Comparison of ENCODE assay signal across 8 cellular contexts in the genomic region with DNA sequence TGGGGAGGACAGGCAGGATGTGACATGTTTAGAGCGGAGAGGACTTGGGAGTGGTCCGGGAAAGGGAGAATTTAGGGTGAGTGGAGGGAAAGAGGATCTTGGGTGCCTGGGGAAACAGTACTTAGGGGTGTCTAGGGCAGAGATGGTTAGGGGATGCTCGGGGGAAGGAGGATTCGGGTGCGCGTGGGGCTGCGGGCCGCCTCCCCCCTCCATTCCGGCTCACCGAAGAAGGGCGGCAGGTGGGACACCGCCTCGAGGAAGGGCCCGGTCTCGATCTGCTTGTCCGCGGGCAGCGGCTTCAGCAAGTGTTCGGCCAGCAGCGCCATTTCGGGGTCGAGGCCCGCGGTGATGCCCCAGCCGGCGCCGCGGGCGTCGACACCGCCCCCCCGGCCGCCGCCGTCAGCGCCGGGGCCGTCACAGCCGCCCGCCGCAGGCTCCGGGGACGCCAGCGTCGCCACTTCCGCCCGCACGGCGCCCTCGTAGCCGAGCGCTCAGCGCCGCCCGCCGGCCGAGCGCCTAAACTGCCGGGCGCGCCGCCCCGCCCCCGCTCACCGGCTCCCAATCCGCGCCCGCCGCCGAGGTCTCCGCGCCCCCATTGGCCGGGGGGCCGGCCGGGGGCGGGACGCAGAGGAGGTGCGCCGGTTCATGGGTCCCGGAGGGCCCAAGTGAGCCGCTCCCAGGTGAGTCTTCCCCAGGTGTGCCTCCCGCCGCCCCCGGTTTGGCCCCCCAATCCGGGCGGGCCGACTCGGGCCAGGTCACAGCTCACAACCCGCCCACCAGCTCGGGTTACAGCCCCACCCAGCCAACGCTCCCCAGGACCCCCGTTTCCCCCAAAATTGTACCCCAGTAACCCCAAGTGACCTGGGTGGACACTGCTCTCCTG. TPM values are rescaled to one million over a fixed set of nuclear protein-coding genes. Genes with fewer than 3 reads are reported as not detected.
A peak's percentile ranks its signal among the peaks of the same experiment; 100 is the strongest.
DNase-seq lines count a peak whose midpoint lies in the region; ATAC-seq and TF ChIP-seq lines count a peak whose summit lies in the region.

A gene with protein sequence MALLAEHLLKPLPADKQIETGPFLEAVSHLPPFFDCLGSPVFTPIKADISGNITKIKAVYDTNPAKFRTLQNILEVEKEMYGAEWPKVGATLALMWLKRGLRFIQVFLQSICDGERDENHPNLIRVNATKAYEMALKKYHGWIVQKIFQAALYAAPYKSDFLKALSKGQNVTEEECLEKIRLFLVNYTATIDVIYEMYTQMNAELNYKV (minus strand): TSS at position 493 of the 883 bp plus-strand sequence. CDS start 167 bp downstream, at position 326.

- H3K4me1 ChIP-seq in left ventricle myocardium inferior, result peaks cover 38% of the 10 kb centered on the region
- H3K4me1 ChIP-seq in psoas muscle, result peaks cover 19% of the 10 kb centered on the region
- no peaks in the 10 kb centered on the region for H3K4me1 ChIP-seq in urinary bladder (ENCODE audit: insufficient read depth)

- TF ChIP-seq CTCF in GM12873 (IDR thresholded peaks at IDR 0.05; ENCODE audit: insufficient read depth, low read depth, low read length, missing control alignments) (peak; percentile 64), left ventricle myocardium inferior (IDR thresholded peaks at IDR 0.05; ENCODE audit: borderline replicate concordance) (peak; percentile 75), psoas muscle (IDR thresholded peaks at IDR 0.05) (peak; percentile 75)

- WGBS in psoas muscle, 3 donors, result 0 to 1% (median 0%) methylated on average over 38 to 91 of the region's 92 CpGs
- under 1% methylated on average over 92 of the region's 92 CpGs for WGBS in urinary bladder

- ATAC-seq in HG02623 (IDR thresholded peaks at IDR 0.05; ENCODE audit: unreplicated experiment) (peak; percentile 85), psoas muscle (peak; percentile 98 to 99 (median 98))

- H3K27ac ChIP-seq in left ventricle myocardium inferior (replicated peaks) (peak within 1 kb of the TSS; percentile 83), psoas muscle (peak within 1 kb of the TSS; percentile 78), urinary bladder (ENCODE audit: low read depth) (peak within 1 kb of the TSS; percentile 49)

- DNase-seq in NCI-H1105 treated with DMSO at 0.1 percent for 48 hours (lab: John Stamatoyannopoulos, UW), result peak; percentile 84
- peak; percentile 47 for DNase-seq in amniotic epithelial cell (ENCODE audit: low read depth)
- peak; percentile 87 for DNase-seq in left ventricle myocardium inferior
- DNase-seq in psoas muscle, result peak; percentile 88 to 93

- H3K36me3 ChIP-seq in left ventricle myocardium inferior, result no peaks in the 10 kb centered on the region
- H3K36me3 ChIP-seq in psoas muscle (ENCODE audit: insufficient read depth in 1 of 2, low read depth in 1 of 2), result no peaks in the 10 kb centered on the region
- H3K36me3 ChIP-seq in urinary bladder (ENCODE audit: insufficient read depth), result no peaks in the 10 kb centered on the region

- intact Hi-C loops in T-helper 1 cell treated with Interleukin-12 subunit alpha and Interleukin-12 subunit beta and Interleukin-4 antibody, amounts not matched to agents 30 ng/mL and 1 ng/mL, for 36 hours (cut with micrococcal nuclease), result loop anchor here (1.0 to 10.0 kb wide), 13 partner anchors 8 to 622 kb away; a partner anchor contains a TSS
- intact Hi-C loops in left ventricle myocardium inferior (cut with micrococcal nuclease), result no loop called here
- intact Hi-C loops in psoas muscle (cut with DNase I), result loop anchor here (1.0 kb wide), 2 partner anchors 75 to 76 kb away; no protein-coding TSS in a partner anchor

- H3K4me3 ChIP-seq in left ventricle myocardium inferior (peak within 1 kb of the TSS; percentile 93), psoas muscle (peak within 1 kb of the TSS; percentile 91), urinary bladder (ENCODE audit: low read depth, low read length) (peak within 1 kb of the TSS; percentile 66)

- H3K27me3 ChIP-seq in left ventricle myocardium inferior (ENCODE audit: low read depth), result no peaks in the 10 kb centered on the region
- H3K27me3 ChIP-seq in psoas muscle (ENCODE audit: insufficient read depth in 3 of 3, low read length in 2 of 3), result no peaks in the 10 kb centered on the region

- H3K9me3 ChIP-seq in left ventricle myocardium inferior (replicated peaks) (no peaks in the 10 kb centered on the region), psoas muscle (no peaks in the 10 kb centered on the region)

RNA-seq across cellular contexts. Expression of the gene that starts here (rescaled TPM):
- 23.7 and 24.9 TPM in 2 replicates for total RNA-seq in T-helper 1 cell treated with Interleukin-12 subunit alpha and Interleukin-12 subunit beta and Interleukin-4 antibody, amounts not matched to agents 30 ng/mL and 1 ng/mL, for 36 hours
- total RNA-seq in left ventricle myocardium inferior (20.0 TPM), psoas muscle (10 to 100 TPM; 15.3 to 23.3 (median 16.9) TPM), urinary bladder (60.2 TPM)
- polyA plus RNA-seq in psoas muscle (10 to 100 TPM; 12.1 to 18.7 (median 18.2) TPM), urinary bladder (26.0 TPM)

Comparison
In these comparisons a context has a peak if more than half of its experiments do, and no peak if none do; other contexts are left out.
1. Peak in every context shown above with its lines: DNase-seq, ATAC-seq, H3K4me3 ChIP-seq and H3K27ac ChIP-seq.